Comparison of ENCODE assay signal across 9 cellular contexts in the genomic region with DNA sequence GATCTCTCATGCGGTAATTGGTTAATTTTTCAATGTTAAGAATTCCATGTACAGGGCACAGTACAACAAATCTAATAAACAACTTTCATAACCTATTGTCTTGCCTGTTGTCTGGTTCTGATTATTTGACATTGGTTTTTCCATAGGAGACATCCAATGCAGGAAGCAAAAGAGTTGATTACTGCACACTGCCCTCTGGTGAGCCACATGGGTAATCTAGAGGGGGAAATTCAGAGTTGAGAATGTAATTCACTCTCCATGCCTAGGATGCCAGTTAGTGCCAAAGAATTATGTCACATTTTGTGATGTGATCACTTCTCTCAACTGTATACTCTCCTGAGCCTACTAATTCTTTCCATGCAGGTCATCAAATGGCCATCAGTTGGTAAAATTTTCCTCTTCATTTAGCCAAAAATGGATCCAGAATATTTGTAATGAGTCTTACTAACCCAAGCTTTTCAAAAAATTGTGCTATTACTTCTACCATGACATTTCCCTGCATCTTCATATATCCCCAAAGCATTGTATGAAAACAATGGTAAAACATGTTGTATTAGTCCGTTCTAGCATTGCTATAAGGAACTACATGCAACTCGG. TPM values are rescaled to one million over a fixed set of nuclear protein-coding genes. Genes with fewer than 3 reads are reported as not detected.
A peak's percentile ranks its signal among the peaks of the same experiment; 100 is the strongest.
DNase-seq lines count a peak whose midpoint lies in the region; ATAC-seq, FAIRE-seq and TF ChIP-seq lines count a peak whose summit lies in the region.
"Had no signal": no experiment of that assay in that cellular context is flagged by ENCODE, and none has a peak within 500 bp of the region (broad histone marks: within the 10 kb centered on the region; RNA-seq: fewer than 3 reads in every experiment).

No MANE protein-coding gene starts in this region.

- H3K4me3 ChIP-seq in K562 (no peak overlapping the region), liver (ENCODE audit: low read depth in 1 of 3, low read length in 3 of 3) (no peak overlapping the region)

- no peak for TF ChIP-seq POLR2A in K562 (conservative IDR thresholded peaks at IDR 0.05)

- H3K79me2 ChIP-seq in K562 (ENCODE audit: control insufficient read depth, insufficient read depth, low read length) = no peaks in the 10 kb centered on the region

- TF ChIP-seq EP300 in K562 (IDR thresholded peaks at IDR 0.05; ENCODE audit: low read length) = no peak; the same call in 1 of the 2 replicates

- H3K4me2 ChIP-seq in K562 (ENCODE audit: insufficient read depth, low read length) = no peak overlapping the region

- H3K27me3 ChIP-seq in K562 (ENCODE audit: control insufficient read depth in 2 of 2, insufficient read depth in 2 of 2, low read length in 2 of 2) = no peaks in the 10 kb centered on the region
- no peaks in the 10 kb centered on the region for H3K27me3 ChIP-seq in liver (ENCODE audit: control insufficient read depth in 4 of 4, insufficient read depth in 4 of 4, low read length in 3 of 4)

- no peaks in the 10 kb centered on the region for H4K20me1 ChIP-seq in K562 (replicated peaks; ENCODE audit: control insufficient read depth, insufficient read depth, low read length)

- TF ChIP-seq RAD21 in K562 (CRISPR knock-in tag; conservative IDR thresholded peaks at IDR 0.05 in 1 of 2, IDR thresholded peaks at IDR 0.05 in 1 of 2) (peak; percentile 90 to 94), liver (IDR thresholded peaks at IDR 0.05) (peak; percentile 74 to 79)

- DNase-seq in NCI-H524 (lab: John Stamatoyannopoulos, UW) = peak; percentile 27 to 63
- DNase-seq in NCI-H524 treated with DMSO at 0.1 percent for 48 hours (lab: John Stamatoyannopoulos, UW) = no peak
- peak; percentile 91 for DNase-seq in NCI-H2171 treated with DMSO at 0.1 percent for 48 hours (lab: John Stamatoyannopoulos, UW)
- DNase-seq in K562 (ENCODE audit: extremely low read depth in 1 of 4, low spot score in 3 of 4) = peak; percentile 24 to 69 (median 46)
- DNase-seq in T-helper 1 cell = no peak
- DNase-seq: activated naive CD8-positive, alpha-beta T cell treated with anti-CD3 and anti-CD28 coated beads, Interleukin-2, amount 10 ng/mL, durations not matched to agents 7 days and 5 days had no signal

- H3K9me3 ChIP-seq in K562 (replicated peaks; ENCODE audit: control insufficient read depth, insufficient read depth, low read depth, low read length) (no peaks in the 10 kb centered on the region; the same call in 1 of the 2 replicates), liver (ENCODE audit: control insufficient read depth in 4 of 4, low read length in 3 of 4) (no peaks in the 10 kb centered on the region)

- TF ChIP-seq CTCF in K562 (IDR thresholded peaks at IDR 0.05 in 2 of 3, conservative IDR thresholded peaks at IDR 0.05 in 1 of 3; ENCODE audit: insufficient read depth in 2 of 3, low read depth in 1 of 3, low read length in 3 of 3) (peak; percentile 70 to 80 (median 73)), liver (IDR thresholded peaks at IDR 0.05; ENCODE audit: low read depth, low read length, missing input control) (peak; percentile 44)

- no peaks in the 10 kb centered on the region for H3K9me1 ChIP-seq in K562 (ENCODE audit: control insufficient read depth, insufficient read depth, low read length)

- H3K4me1 ChIP-seq in K562 (replicated peaks in 1 of 2; ENCODE audit: control insufficient read depth in 2 of 2, insufficient read depth in 2 of 2, low read length in 2 of 2) (no peaks in the 10 kb centered on the region), liver (ENCODE audit: control insufficient read depth in 4 of 4, insufficient read depth in 4 of 4, low read length in 3 of 4) (no peaks in the 10 kb centered on the region)

- POLR2A ChIA-PET in K562 (lab: Yijun Ruan, JAX) = no interaction called here

- intact Hi-C loops in K562 (cut with micrococcal nuclease) = loop anchor here (1.0 to 10.0 kb wide), 3 partner anchors 62 to 700 kb away; no protein-coding TSS in a partner anchor

- H2AFZ ChIP-seq in K562 (ENCODE audit: low read depth, low read length) = no peak overlapping the region

- H3K36me3 ChIP-seq in K562 (ENCODE audit: control insufficient read depth, insufficient read depth, low read length) (no peaks in the 10 kb centered on the region), liver (ENCODE audit: control insufficient read depth in 4 of 4, insufficient read depth in 3 of 4, low read depth in 1 of 4, low read length in 3 of 4) (no peaks in the 10 kb centered on the region)

- CTCF ChIA-PET in K562 (lab: Yijun Ruan, JAX; ENCODE audit: low intra/inter-chr PET ratio) = interaction anchor here (0.6 to 1.3 kb wide), 2 partner anchors 203 to 439 kb away, joined by 3 to 4 read pairs; no protein-coding TSS in a partner anchor

- ATAC-seq in K562 = peak; percentile 90
- no peak for ATAC-seq in HG02884 (IDR thresholded peaks at IDR 0.05; ENCODE audit: unreplicated experiment)
- no peak for ATAC-seq in HG02970 (IDR thresholded peaks at IDR 0.05; ENCODE audit: low FRiP score, unreplicated experiment)

- peak; percentile 83 for FAIRE-seq in K562 (lab: Jason Lieb, UNC)

- no peak overlapping the region for H3K9ac ChIP-seq in K562 (ENCODE audit: insufficient read depth in 1 of 2, low read depth in 2 of 2, low read length in 2 of 2)
- no peak overlapping the region for H3K9ac ChIP-seq in liver (ENCODE audit: low read depth in 1 of 2, low read length in 2 of 2)

- H3K27ac ChIP-seq in K562 (ENCODE audit: extremely low read depth, low read depth, low read length) (no peak overlapping the region), liver (ENCODE audit: low read depth in 1 of 2, low read length in 2 of 2) (no peak overlapping the region)

- 68% methylated on average over 3 of the region's 3 CpGs for WGBS in K562 (ENCODE audit: insufficient coverage, low coverage, missing lambda C conversion rate)
- WGBS in liver = 95% methylated on average over 3 of the region's 3 CpGs

- in situ Hi-C loops in K562 (cut with MboI) = loop anchor here (10.0 kb wide), 2 partner anchors 198 to 448 kb away; partner anchors contain the start of gene PTHLH

- no TSS peak for BruUV-seq in K562 (replicated peaks; lab: Mats Ljungman, UMichigan)

TF ChIP-seq in liver, 16 proteins besides CTCF, POLR2A, EP300 and RAD21 (continues in another document):
- TF ChIP-seq EGR1 (IDR thresholded peaks at IDR 0.05; ENCODE audit: low read depth in 2 of 2) (no peak), FOXA1 (IDR thresholded peaks at IDR 0.05) (no peak), REST (IDR thresholded peaks at IDR 0.05) (no peak), FOXA2 (IDR thresholded peaks at IDR 0.05) (no peak), GABPA (IDR thresholded peaks at IDR 0.05 in 1 of 2, conservative IDR thresholded peaks at IDR 0.05 in 1 of 2) (no peak)
- TF ChIP-seq, protein P1, sequence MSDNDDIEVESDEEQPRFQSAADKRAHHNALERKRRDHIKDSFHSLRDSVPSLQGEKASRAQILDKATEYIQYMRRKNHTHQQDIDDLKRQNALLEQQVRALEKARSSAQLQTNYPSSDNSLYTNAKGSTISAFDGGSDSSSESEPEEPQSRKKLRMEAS (IDR thresholded peaks at IDR 0.05) = no peak

RNA-seq across cellular contexts. Expression of gene CCDC91, which starts 17.7 kb away (rescaled TPM):
- 24.0 and 53.4 TPM in 2 replicates for total RNA-seq in K562 (2011; cell fraction: chromatin; rRNA removed; ENCODE audit: low replicate concordance)
- 11.8 and 13.6 TPM in 2 replicates for total RNA-seq in K562 (2011; cell fraction: nucleolus; rRNA removed)
- 19.7 and 26.5 TPM in 2 replicates for total RNA-seq in K562 (2011; cell fraction: nucleoplasm; rRNA removed)
- total RNA-seq in K562 (2014; rRNA removed) = 21.4 and 26.3 TPM in 2 replicates
- total RNA-seq in K562 (2014; rRNA removed; fragmentation: Illumina TruSeq; extraction: Trizol) = 29.5 and 38.1 TPM in 2 replicates
- total RNA-seq in K562 (2015; rRNA removed; fragmentation: Illumina TruSeq; extraction: Trizol) = 23.8 and 27.4 TPM in 2 replicates
- total RNA-seq in K562 (2021) = 23.9 and 24.3 TPM in 2 replicates
- 27.3 and 31.1 TPM in 2 replicates for polyA plus RNA-seq in K562 (2011; rRNA removed)
- polyA plus RNA-seq in K562 (2011; cell fraction: cytosol; rRNA removed) = 7.4 and 11.7 TPM in 2 replicates
- 10.4 and 13.7 TPM in 2 replicates for polyA plus RNA-seq in K562 (2011; cell fraction: nucleus; rRNA removed)
- 22.1 and 24.8 TPM in 2 replicates for polyA plus RNA-seq in K562 (2012)
- polyA plus RNA-seq in K562 (2014; fragmentation: Illumina TruSeq; extraction: Trizol) = 24.0 and 30.1 TPM in 2 replicates
- 10 to 100 TPM; 10.1 to 11.3 TPM for polyA plus RNA-seq in K562 (2014; fragmentation: Nextera tagmentation; extraction: Ambion mirVana)
- polyA plus RNA-seq in K562 (2014; rRNA removed) = 20.9 and 23.7 TPM in 2 replicates
- polyA minus RNA-seq in K562 (2011; rRNA and poly(A)+ RNA removed) = 51.1 and 51.5 TPM in 2 replicates
- polyA minus RNA-seq in K562 (2011; cell fraction: cytosol; rRNA and poly(A)+ RNA removed) = 21.2 and 22.4 TPM in 2 replicates
- polyA minus RNA-seq in K562 (2011; cell fraction: nucleus; rRNA and poly(A)+ RNA removed) = 35.7 and 63.1 TPM in 2 replicates
- 10 to 100 TPM; 15.4 to 29.0 TPM for total RNA-seq in liver
- polyA plus RNA-seq in liver = 10 to 100 TPM in 1 of 2 donors, 1 to 10 TPM in 1; 8.4 to 14.9 TPM

Comparison
In these comparisons a context has a peak if more than half of its experiments do, and no peak if none do; other contexts are left out.
1. DNase-seq: peak in NCI-H524 (2 of 2), NCI-H2171 treated with DMSO at 0.1 percent for 48 hours (single experiment) and K562 (4 of 4); none in NCI-H524 treated with DMSO at 0.1 percent for 48 hours (single experiment) and T-helper 1 cell (0 of 5).